ENCODE assay signal across 30 cellular contexts in the genomic region with DNA sequence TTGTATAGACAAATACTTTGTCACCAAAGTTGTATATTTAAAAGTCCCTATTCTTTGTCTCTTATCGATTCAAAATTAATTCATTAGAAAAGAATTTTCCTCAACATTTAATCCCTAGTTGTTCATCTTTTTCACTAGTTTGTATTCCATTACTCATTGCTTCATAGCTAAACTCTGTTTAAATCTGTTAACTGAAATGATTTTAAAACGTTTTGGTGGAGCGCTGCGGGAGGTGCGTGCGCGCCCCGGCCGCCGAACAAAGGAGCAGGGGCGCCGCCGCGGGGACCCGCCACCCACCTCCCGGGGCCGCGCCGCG. TPM values are rescaled to one million over a fixed set of nuclear protein-coding genes. Genes with fewer than 3 reads are reported as not detected.
DNase-seq lines count a peak whose midpoint lies in the region; ATAC-seq, FAIRE-seq and TF ChIP-seq lines count a peak whose summit lies in the region.
"Had no signal": no experiment of that assay in that cellular context is flagged by ENCODE, and none has a peak within 500 bp of the region (broad histone marks: within the 10 kb centered on the region; RNA-seq: fewer than 3 reads in every experiment).

No MANE protein-coding gene starts in this region.

- no peak overlapping the region for H2BK120ac ChIP-seq in mesenchymal stem cell (ENCODE audit: low read depth, low read length)

- H4K8ac ChIP-seq in mesenchymal stem cell (ENCODE audit: low read length) = no peak overlapping the region

- H3K4ac ChIP-seq in mesenchymal stem cell (ENCODE audit: low read depth in 1 of 2, low read length in 2 of 2) = no peak overlapping the region

- TF ChIP-seq POLR2A in testis (IDR thresholded peaks at IDR 0.05) = no peak

- H3K36me3 ChIP-seq in heart right ventricle (no peaks in the 10 kb centered on the region), astrocyte (ENCODE audit: insufficient read depth, low read length) (no peaks in the 10 kb centered on the region), mesenchymal stem cell (ENCODE audit: control insufficient read depth in 1 of 2, insufficient read depth in 2 of 2, low read depth in 1 of 2, low read length in 2 of 2) (no peaks in the 10 kb centered on the region), testis (ENCODE audit: low read depth, missing control alignments) (no peaks in the 10 kb centered on the region)

- H3K27me3 Mint-ChIP-seq in astrocyte (ENCODE audit: low read depth, unreplicated experiment) = peaks cover 69% of the 10 kb centered on the region
- H3K27me3 Mint-ChIP-seq in activated T-cell treated with anti-CD3 and anti-CD28 coated beads, Interleukin-2, amount 50 U/mL, for 72 hours (ENCODE audit: low read depth) = peaks cover 74% of the 10 kb centered on the region

- intact Hi-C loops in heart right ventricle (cut with DNase I) = loop anchor here in 1 of 10 donors (5.0 kb wide), 1 partner anchor 672 kb away; no protein-coding TSS in a partner anchor
- intact Hi-C loops in left cardiac atrium (cut with DNase I) = no loop called here
- intact Hi-C loops in testis (cut with DNase I; ENCODE audit: low total_unique reads) = no loop called here

- H3K79me1 ChIP-seq in mesenchymal stem cell (replicated peaks; ENCODE audit: low read length, poor library complexity, severe bottlenecking) = no peaks in the 10 kb centered on the region

- peak overlapping the region; percentile 45 for H2AFZ ChIP-seq in astrocyte (ENCODE audit: low read depth, low read length)
- no peak overlapping the region for H2AFZ ChIP-seq in mesenchymal stem cell (ENCODE audit: low read depth, low read length)

- no peak overlapping the region for H3K23ac ChIP-seq in mesenchymal stem cell (ENCODE audit: low read length in 2 of 2)

- H3K27ac ChIP-seq in heart right ventricle (no peak overlapping the region), astrocyte (ENCODE audit: low read depth, low read length) (no peak overlapping the region), mesenchymal stem cell (ENCODE audit: low read length, poor library complexity, severe bottlenecking) (no peak overlapping the region), testis (no peak overlapping the region)
- H3K27ac ChIP-seq: epithelial cell of prostate, skin epidermis, tibial nerve had no signal

- no peaks in the 10 kb centered on the region for H4K20me1 ChIP-seq in astrocyte (ENCODE audit: insufficient read depth, low read length)

- TF ChIP-seq CTCF in heart right ventricle (IDR thresholded peaks at IDR 0.05) = no peak
- TF ChIP-seq CTCF in astrocyte (IDR thresholded peaks at IDR 0.05; ENCODE audit: insufficient read depth, low read depth, low read length) = no peak
- TF ChIP-seq CTCF in testis (IDR thresholded peaks at IDR 0.05) = no peak

- H2BK15ac ChIP-seq in mesenchymal stem cell (ENCODE audit: low read depth, poor library complexity, severe bottlenecking) = no peak overlapping the region

- ATAC-seq in heart right ventricle = no peak
- no peak for ATAC-seq in left cardiac atrium
- no peak for ATAC-seq in activated T-cell treated with anti-CD3 and anti-CD28 coated beads, Interleukin-2, amount 50 U/mL, for 72 hours (replicated peaks in 1 of 2)
- ATAC-seq: PC-3; stimulated activated naive B cell treated with anti-CD40 and anti-IgM and Interleukin-4, amounts not matched to agents 10 μg/mL and 1 μg/mL and 100 μg/mL, for 72 hours had no signal

- H3K4me3 ChIP-seq in heart right ventricle (peak overlapping the region in 7 of 10 donors; percentile 6 to 40 (median 28)), astrocyte (ENCODE audit: insufficient read depth, low read depth, low read length) (no peak overlapping the region), mesenchymal stem cell (ENCODE audit: insufficient read depth in 1 of 2, low read depth in 1 of 2, low read length in 2 of 2) (peak overlapping the region in 1 of 2 experiments; percentile 3), testis (peak overlapping the region; percentile 37 to 42)
- H3K4me3 ChIP-seq: skin epidermis had no signal

- H4K91ac ChIP-seq in mesenchymal stem cell (ENCODE audit: low read length) = no peak overlapping the region

- H3K36me3 Mint-ChIP-seq in astrocyte (ENCODE audit: low read depth, unreplicated experiment) = no peaks in the 10 kb centered on the region
- H3K36me3 Mint-ChIP-seq in activated T-cell treated with anti-CD3 and anti-CD28 coated beads, Interleukin-2, amount 50 U/mL, for 72 hours (ENCODE audit: insufficient read depth in 2 of 2) = peaks cover 3 to 8% of the 10 kb centered on the region in 2 donors

- no peak overlapping the region for H3K27ac Mint-ChIP-seq in astrocyte (ENCODE audit: unreplicated experiment)
- H3K27ac Mint-ChIP-seq in activated T-cell treated with anti-CD3 and anti-CD28 coated beads, Interleukin-2, amount 50 U/mL, for 72 hours = no peak overlapping the region
- H3K27ac Mint-ChIP-seq: activated CD8-positive, alpha-beta memory T cell treated with anti-CD3 and anti-CD28 coated beads, Interleukin-2, amount 10 ng/mL, durations not matched to agents 7 days and 5 days; activated naive CD4-positive, alpha-beta T cell treated with anti-CD3 and anti-CD28 coated beads, Interleukin-2, amount 50 U/mL, for 24 hours; activated T-helper 1 cell treated with anti-CD3 and anti-CD28 coated beads, Interleukin-12 subunit alpha, Interleukin-12 subunit beta, Interleukin-2, Interleukin-4 antibody, amounts not matched to agents 30 ng/mL and 10 ng/mL and 1 ng/mL, durations not matched to agents 14 hours and 24 hours and 36 hours; HFFc6; stimulated activated naive B cell treated with anti-CD40 and anti-IgM and Interleukin-4, amounts not matched to agents 10 μg/mL and 1 μg/mL and 100 μg/mL, for 72 hours had no signal

- no peak overlapping the region for H2BK5ac ChIP-seq in mesenchymal stem cell (ENCODE audit: low read depth, low read length, poor library complexity, severe bottlenecking)

- H3K4me2 ChIP-seq in astrocyte (ENCODE audit: low read length) (peak overlapping the region; percentile 48), mesenchymal stem cell (ENCODE audit: low read length, poor library complexity, severe bottlenecking) (peak overlapping the region; percentile 63)

- H3K4me1 ChIP-seq in heart right ventricle = peaks cover 0 to 17% (median 4%) of the 10 kb centered on the region in 9 donors
- no peaks in the 10 kb centered on the region for H3K4me1 ChIP-seq in astrocyte (ENCODE audit: insufficient read depth, low read length)
- H3K4me1 ChIP-seq in mesenchymal stem cell (ENCODE audit: control insufficient read depth, insufficient read depth, low read depth, low read length) = peaks cover 8% of the 10 kb centered on the region
- no peaks in the 10 kb centered on the region for H3K4me1 ChIP-seq in testis
- H3K4me1 ChIP-seq: Caco-2 had no signal

- no peak overlapping the region for H3K4me3 Mint-ChIP-seq in astrocyte (ENCODE audit: unreplicated experiment)
- H3K4me3 Mint-ChIP-seq in activated T-cell treated with anti-CD3 and anti-CD28 coated beads, Interleukin-2, amount 50 U/mL, for 72 hours = no peak overlapping the region
- H3K4me3 Mint-ChIP-seq: activated CD8-positive, alpha-beta memory T cell treated with anti-CD3 and anti-CD28 coated beads, Interleukin-2, amount 10 ng/mL, durations not matched to agents 7 days and 5 days; activated naive CD4-positive, alpha-beta T cell treated with anti-CD3 and anti-CD28 coated beads, Interleukin-2, amount 50 U/mL, for 24 hours; activated T-helper 1 cell treated with anti-CD3 and anti-CD28 coated beads, Interleukin-12 subunit alpha, Interleukin-12 subunit beta, Interleukin-2, Interleukin-4 antibody, amounts not matched to agents 30 ng/mL and 10 ng/mL and 1 ng/mL, durations not matched to agents 14 hours and 24 hours and 36 hours; HFFc6 had no signal

- no peak for FAIRE-seq in astrocyte (lab: Jason Lieb, UNC)
- FAIRE-seq: GM12891 had no signal

- H3K9me3 ChIP-seq in heart right ventricle = peaks cover 0 to 10% (median 0%) of the 10 kb centered on the region in 11 donors
- peaks cover 9% of the 10 kb centered on the region for H3K9me3 ChIP-seq in astrocyte (ENCODE audit: insufficient read depth, low read depth, low read length)
- H3K9me3 ChIP-seq in mesenchymal stem cell (ENCODE audit: control insufficient read depth, low read length) = peaks cover 6% of the 10 kb centered on the region
- H3K9me3 ChIP-seq in testis = no peaks in the 10 kb centered on the region
- H3K9me3 ChIP-seq: Caco-2 had no signal

- no peaks in the 10 kb centered on the region for H3K4me1 Mint-ChIP-seq in astrocyte (ENCODE audit: low read depth, unreplicated experiment)
- H3K4me1 Mint-ChIP-seq in activated T-cell treated with anti-CD3 and anti-CD28 coated beads, Interleukin-2, amount 50 U/mL, for 72 hours (ENCODE audit: low read depth) = peaks cover 6% of the 10 kb centered on the region

- no peak overlapping the region for H2BK12ac ChIP-seq in mesenchymal stem cell (ENCODE audit: low read length in 2 of 2)

- H3K9ac ChIP-seq in astrocyte (ENCODE audit: low read length) (no peak overlapping the region), mesenchymal stem cell (ENCODE audit: low read length) (no peak overlapping the region)

- 8 to 14% methylated on average over 20 of the region's 20 CpGs for WGBS in heart right ventricle, 2 donors
- 5% methylated on average over 19 of the region's 20 CpGs for WGBS in mesenchymal stem cell
- WGBS in testis, 2 donors = 25 to 26% methylated on average over 20 of the region's 20 CpGs

- no peak overlapping the region for H2AK5ac ChIP-seq in mesenchymal stem cell (ENCODE audit: low read length, severe bottlenecking)

- H3K18ac ChIP-seq in mesenchymal stem cell (ENCODE audit: low read depth in 1 of 2, low read length in 2 of 2) = no peak overlapping the region

- no peak overlapping the region for H3K14ac ChIP-seq in mesenchymal stem cell (ENCODE audit: low read length in 2 of 2)

- peaks cover 16% of the 10 kb centered on the region for H3K9me3 Mint-ChIP-seq in astrocyte (ENCODE audit: unreplicated experiment)
- peaks cover 3% of the 10 kb centered on the region in 2 donors for H3K9me3 Mint-ChIP-seq in activated T-cell treated with anti-CD3 and anti-CD28 coated beads, Interleukin-2, amount 50 U/mL, for 72 hours

- DNase-seq in heart right ventricle (no peak), left cardiac atrium (no peak), astrocyte (ENCODE audit: low read depth) (no peak), mesenchymal stem cell (no peak), testis (no peak), COR-L47 (lab: John Stamatoyannopoulos, UW) (no peak), NCI-H1092 (lab: John Stamatoyannopoulos, UW) (no peak)
- no peak for DNase-seq in activated T-cell treated with anti-CD3 and anti-CD28 coated beads, Interleukin-2, amount 50 U/mL, for 72 hours
- DNase-seq: activated CD4-positive, alpha-beta T cell treated with anti-CD3 and anti-CD28 coated beads for 48 hours; activated CD8-positive, alpha-beta memory T cell treated with anti-CD3 and anti-CD28 coated beads, Interleukin-2, amount 10 ng/mL, durations not matched to agents 7 days and 5 days; anterior cingulate cortex; Caco-2; HFFc6; hippocampal formation; Kasumi-1; NCI-H1048; NCI-H2029; NCI-H345; NCI-H82; PC-3; SIG-M5; stimulated activated CD4-positive, alpha-beta T cell treated with anti-CD3 and anti-CD28 coated beads, Interleukin-2, amount 100 ng/mL, for 24 hours; stimulated activated naive B cell treated with anti-CD40 and anti-IgM and Interleukin-4, amounts not matched to agents 10 μg/mL and 1 μg/mL and 100 μg/mL, for 72 hours; T-helper 1 cell had no signal

- H3K79me2 ChIP-seq in astrocyte (ENCODE audit: insufficient read depth, low read length) = no peaks in the 10 kb centered on the region

- peaks cover 0 to 97% (median 61%) of the 10 kb centered on the region in 7 donors for H3K27me3 ChIP-seq in heart right ventricle
- peaks cover 64% of the 10 kb centered on the region for H3K27me3 ChIP-seq in astrocyte (ENCODE audit: insufficient read depth, low read length)
- H3K27me3 ChIP-seq in mesenchymal stem cell (ENCODE audit: control insufficient read depth in 1 of 2, insufficient read depth in 1 of 2, low read length in 2 of 2) = peaks cover 43 to 67% of the 10 kb centered on the region in 2 experiments
- no peaks in the 10 kb centered on the region for H3K27me3 ChIP-seq in testis

RNA-seq across cellular contexts. Expression of gene GOLGA8A, which starts 56.4 kb away (rescaled TPM):
- total RNA-seq in heart right ventricle (10 to 100 TPM in 7 of 10 donors, 1 to 10 TPM in 3; 7.6 to 20.5 (median 11.5) TPM), left cardiac atrium (10 to 100 TPM; 21.8 to 23.2 TPM), astrocyte (50.2 and 62.8 TPM in 2 replicates), testis (100 to 1,000 TPM; 121 to 136 TPM)
- polyA plus RNA-seq in heart right ventricle (10 to 100 TPM in 1 of 2 donors, 1 to 10 TPM in 1; 4.4 to 67.0 TPM), testis (ENCODE audit: insufficient read depth, low read depth, low replicate concordance) (67.7 TPM)
- polyA plus RNA-seq in mesenchymal stem cell (2013, experiment 1 of 2) = 14.5 TPM
- 12.9 TPM for polyA plus RNA-seq in mesenchymal stem cell (2013, experiment 2 of 2)
- total RNA-seq in activated T-cell treated with anti-CD3 and anti-CD28 coated beads, Interleukin-2, amount 50 U/mL, for 72 hours = 100 to 1,000 TPM; 180 TPM
